ENCODE assay signal across 17 cellular contexts in genomic region chr16:53121666-53122065, GRCh38.
DNase-seq lines count a peak whose midpoint lies in the region; ATAC-seq and TF ChIP-seq lines count a peak whose summit lies in the region.
"Had no signal": no experiment of that assay in that cellular context is flagged by ENCODE, and none has a peak within 500 bp of the region (broad histone marks: within the 10 kb centered on the region; RNA-seq: fewer than 3 reads in every experiment).

No MANE protein-coding gene starts in this region.

- H3K36me3 Mint-ChIP-seq in activated naive CD8-positive, alpha-beta T cell = no peaks in the 10 kb centered on the region
- peaks cover 4% of the 10 kb centered on the region for H3K36me3 Mint-ChIP-seq in activated naive CD8-positive, alpha-beta T cell treated with anti-CD3 and anti-CD28 coated beads for 36 hours

- 100% methylated on average over 1 of the region's 1 CpG for WGBS in mesenchymal stem cell
- WGBS in thyroid gland, 2 donors = 0 to 12% methylated on average over 1 of the region's 1 CpG

- no peak for TF ChIP-seq CTCF in thyroid gland (IDR thresholded peaks at IDR 0.05)

- no peak overlapping the region for H2BK5ac ChIP-seq in mesenchymal stem cell (ENCODE audit: low read depth, low read length, poor library complexity, severe bottlenecking)

- no peaks in the 10 kb centered on the region for H3K27me3 Mint-ChIP-seq in activated naive CD8-positive, alpha-beta T cell
- H3K27me3 Mint-ChIP-seq in activated naive CD8-positive, alpha-beta T cell treated with anti-CD3 and anti-CD28 coated beads for 36 hours = no peaks in the 10 kb centered on the region
- H3K27me3 Mint-ChIP-seq: stimulated activated memory B cell treated with anti-CD40 and anti-IgM and Interleukin-4, amounts not matched to agents 10 μg/mL and 1 μg/mL and 100 μg/mL, for 72 hours; T-helper 17 cell had no signal

- no peak for DNase-seq in activated naive CD8-positive, alpha-beta T cell treated with anti-CD3 and anti-CD28 coated beads for 36 hours
- DNase-seq in amniotic epithelial cell (ENCODE audit: low read depth) = peak; percentile 58
- peak; percentile 39 for DNase-seq in mesenchymal stem cell
- DNase-seq in thyroid gland = no peak
- DNase-seq in RKO (ENCODE audit: low spot score) = no peak
- DNase-seq: activated effector memory CD4-positive, alpha-beta T cell treated with Interleukin-2 at 50 U/mL for 16 hours; MV-4-11; NCI-H774; occipital lobe; T-helper 17 cell; upper lobe of right lung had no signal

- no peaks in the 10 kb centered on the region for H3K9me3 Mint-ChIP-seq in activated naive CD8-positive, alpha-beta T cell (ENCODE audit: low read depth)
- H3K9me3 Mint-ChIP-seq in activated naive CD8-positive, alpha-beta T cell treated with anti-CD3 and anti-CD28 coated beads for 36 hours = peaks cover 3% of the 10 kb centered on the region

- H3K36me3 ChIP-seq in mesenchymal stem cell (ENCODE audit: control insufficient read depth in 1 of 2, insufficient read depth in 2 of 2, low read depth in 1 of 2, low read length in 2 of 2) (no peaks in the 10 kb centered on the region), thyroid gland (no peaks in the 10 kb centered on the region)
- H3K36me3 ChIP-seq: upper lobe of right lung had no signal

- no peak overlapping the region for H2BK12ac ChIP-seq in mesenchymal stem cell (ENCODE audit: low read length in 2 of 2)

- no peak overlapping the region for H3K4ac ChIP-seq in mesenchymal stem cell (ENCODE audit: low read depth in 1 of 2, low read length in 2 of 2)

- no peak overlapping the region for H4K8ac ChIP-seq in mesenchymal stem cell (ENCODE audit: low read length)

- ATAC-seq in GM18858 (IDR thresholded peaks at IDR 0.05; ENCODE audit: unreplicated experiment) = no peak
- no peak for ATAC-seq in GM19397 (IDR thresholded peaks at IDR 0.05; ENCODE audit: unreplicated experiment)
- ATAC-seq: stimulated activated memory B cell treated with anti-CD40 and anti-IgM and Interleukin-4, amounts not matched to agents 10 μg/mL and 1 μg/mL and 100 μg/mL, for 72 hours; T-helper 17 cell; upper lobe of right lung had no signal

- no peak overlapping the region for H3K23ac ChIP-seq in mesenchymal stem cell (ENCODE audit: low read length in 2 of 2)

- H3K4me3 ChIP-seq in mesenchymal stem cell (ENCODE audit: insufficient read depth in 1 of 2, low read depth in 1 of 2, low read length in 2 of 2) (no peak overlapping the region), thyroid gland (replicated peaks in 1 of 3) (no peak overlapping the region)
- H3K4me3 ChIP-seq: A549, skin epidermis, upper lobe of right lung had no signal

- H2AK5ac ChIP-seq in mesenchymal stem cell (ENCODE audit: low read length, severe bottlenecking) = no peak overlapping the region

- H2AFZ ChIP-seq in mesenchymal stem cell (ENCODE audit: low read depth, low read length) = no peak overlapping the region

- H3K27me3 ChIP-seq in mesenchymal stem cell (ENCODE audit: control insufficient read depth in 1 of 2, insufficient read depth in 1 of 2, low read length in 2 of 2) = no peaks in the 10 kb centered on the region
- H3K27me3 ChIP-seq in thyroid gland = no peaks in the 10 kb centered on the region
- H3K27me3 ChIP-seq: upper lobe of right lung had no signal

- H4K91ac ChIP-seq in mesenchymal stem cell (ENCODE audit: low read length) = no peak overlapping the region

- no peak overlapping the region for H3K27ac ChIP-seq in mesenchymal stem cell (ENCODE audit: low read length, poor library complexity, severe bottlenecking)
- peak overlapping the region; percentile 17 to 75 (median 41) for H3K27ac ChIP-seq in thyroid gland
- H3K27ac ChIP-seq: upper lobe of right lung had no signal

- H3K9ac ChIP-seq in mesenchymal stem cell (ENCODE audit: low read length) = peak overlapping the region; percentile 1

- no peaks in the 10 kb centered on the region for H3K4me1 ChIP-seq in mesenchymal stem cell (ENCODE audit: control insufficient read depth, insufficient read depth, low read depth, low read length)
- peaks cover 0 to 7% of the 10 kb centered on the region in 2 donors for H3K4me1 ChIP-seq in thyroid gland
- H3K4me1 ChIP-seq: A549, upper lobe of right lung had no signal

- no peaks in the 10 kb centered on the region for H3K4me1 Mint-ChIP-seq in activated naive CD8-positive, alpha-beta T cell (ENCODE audit: low read depth)
- H3K4me1 Mint-ChIP-seq in activated naive CD8-positive, alpha-beta T cell treated with anti-CD3 and anti-CD28 coated beads for 36 hours = peaks cover 2% of the 10 kb centered on the region
- H3K4me1 Mint-ChIP-seq: T-helper 17 cell had no signal

- H2BK15ac ChIP-seq in mesenchymal stem cell (ENCODE audit: low read depth, poor library complexity, severe bottlenecking) = no peak overlapping the region

- TF ChIP-seq POLR2A in thyroid gland (IDR thresholded peaks at IDR 0.05) = no peak

- no peak overlapping the region for H2BK120ac ChIP-seq in mesenchymal stem cell (ENCODE audit: low read depth, low read length)

- intact Hi-C loops in thyroid gland (cut with DNase I) = loop anchor here (10.0 kb wide), 1 partner anchor 67 kb away; the partner anchor contains the start of genes CHD9 and CHD9NB

- H3K14ac ChIP-seq in mesenchymal stem cell (ENCODE audit: low read length in 2 of 2) = no peak overlapping the region

- H3K4me3 Mint-ChIP-seq in activated naive CD8-positive, alpha-beta T cell = no peak overlapping the region
- no peak overlapping the region for H3K4me3 Mint-ChIP-seq in activated naive CD8-positive, alpha-beta T cell treated with anti-CD3 and anti-CD28 coated beads for 36 hours
- H3K4me3 Mint-ChIP-seq: stimulated activated memory B cell treated with anti-CD40 and anti-IgM and Interleukin-4, amounts not matched to agents 10 μg/mL and 1 μg/mL and 100 μg/mL, for 72 hours; T-helper 17 cell had no signal

- H3K9me3 ChIP-seq in mesenchymal stem cell (ENCODE audit: control insufficient read depth, low read length) (no peaks in the 10 kb centered on the region), thyroid gland (no peaks in the 10 kb centered on the region)
- H3K9me3 ChIP-seq: A549, upper lobe of right lung had no signal

- peak overlapping the region; percentile 28 for H3K27ac Mint-ChIP-seq in activated naive CD8-positive, alpha-beta T cell
- no peak overlapping the region for H3K27ac Mint-ChIP-seq in activated naive CD8-positive, alpha-beta T cell treated with anti-CD3 and anti-CD28 coated beads for 36 hours
- H3K27ac Mint-ChIP-seq: stimulated activated memory B cell treated with anti-CD40 and anti-IgM and Interleukin-4, amounts not matched to agents 10 μg/mL and 1 μg/mL and 100 μg/mL, for 72 hours; T-helper 17 cell had no signal

- H3K4me2 ChIP-seq in mesenchymal stem cell (ENCODE audit: low read length, poor library complexity, severe bottlenecking) = no peak overlapping the region
- H3K4me2 ChIP-seq: A549 had no signal

- H3K79me1 ChIP-seq in mesenchymal stem cell (replicated peaks; ENCODE audit: low read length, poor library complexity, severe bottlenecking) = peaks cover 10% of the 10 kb centered on the region

- H3K18ac ChIP-seq in mesenchymal stem cell (ENCODE audit: low read depth in 1 of 2, low read length in 2 of 2) = no peak overlapping the region

Comparison
In these comparisons a context has a peak if more than half of its experiments do, and no peak if none do; other contexts are left out.
1. DNase-seq: peak in amniotic epithelial cell (single experiment) and mesenchymal stem cell (single experiment); none in activated naive CD8-positive, alpha-beta T cell treated with anti-CD3 and anti-CD28 coated beads for 36 hours (single experiment), thyroid gland (0 of 2) and RKO (single experiment).